In the genomic region with DNA sequence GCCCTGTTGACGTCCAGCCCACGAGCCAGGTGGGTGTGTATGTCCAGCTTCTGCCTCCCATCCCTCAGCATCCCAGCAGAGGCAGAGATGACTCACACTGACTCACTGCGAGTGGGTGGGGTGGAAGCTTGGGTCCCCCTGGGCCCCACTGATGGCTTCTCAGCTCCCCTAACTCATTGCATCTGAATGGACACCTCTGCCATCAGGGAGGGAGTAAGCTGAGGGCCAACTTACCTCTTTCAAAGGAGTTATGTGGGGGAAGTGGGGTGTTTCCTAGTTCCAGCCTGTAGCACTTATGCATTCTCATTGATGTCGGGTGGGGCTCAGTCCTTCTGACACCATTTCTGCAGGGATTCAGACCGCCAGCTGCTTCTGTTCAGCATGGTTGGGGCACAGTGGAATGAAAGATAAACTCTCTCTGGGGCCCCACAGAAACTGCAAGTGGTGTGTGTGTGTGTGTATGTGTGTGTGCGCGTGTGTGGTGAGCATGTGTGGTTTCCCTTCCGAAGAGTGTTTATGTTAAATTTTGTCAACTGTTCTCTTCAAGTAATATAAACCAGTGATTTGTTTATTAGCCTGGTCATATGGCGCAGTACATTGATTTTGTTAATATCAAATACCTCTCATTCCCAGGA, we compare ENCODE assay signal across 2 cellular contexts.
A peak's percentile ranks its signal among the peaks of the same experiment; 100 is the strongest.
TF ChIP-seq lines count a peak whose summit lies in the region.

No MANE protein-coding gene starts in this region.

TF ChIP-seq in A549, 52 proteins besides CTCF, POLR2A, EP300 and RAD21 (continued from another document):
- TF ChIP-seq REST (IDR thresholded peaks at IDR 0.05) (no peak), SMC3 (IDR thresholded peaks at IDR 0.05) (no peak), RARB (CRISPR knock-in tag; IDR thresholded peaks at IDR 0.05) (no peak), CEBPB (IDR thresholded peaks at IDR 0.05) (no peak), ESRRA (IDR thresholded peaks at IDR 0.05; ENCODE audit: borderline replicate concordance, low read length) (no peak), KDM5A (IDR thresholded peaks at IDR 0.05) (no peak), CHD2 (IDR thresholded peaks at IDR 0.05; ENCODE audit: low read length, partially characterized antibody) (no peak), CBX2 (IDR thresholded peaks at IDR 0.05; ENCODE audit: borderline replicate concordance, low read depth) (no peak), FOSL2 (IDR thresholded peaks at IDR 0.05) (0 out of 2 replicates have a peak, but pooled peaks have one; percentile 43), FOSL2 (CRISPR knock-in tag; IDR thresholded peaks at IDR 0.05) (peak; percentile 71), ZC3H11A (IDR thresholded peaks at IDR 0.05) (no peak), ZSCAN20 (CRISPR knock-in tag; IDR thresholded peaks at IDR 0.05) (no peak), CBX8 (IDR thresholded peaks at IDR 0.05) (no peak), HES2 (IDR thresholded peaks at IDR 0.05) (no peak), EHF (CRISPR knock-in tag; IDR thresholded peaks at IDR 0.05) (no peak), HOXB13 (CRISPR knock-in tag; IDR thresholded peaks at IDR 0.05; ENCODE audit: low read depth) (no peak), JUNB (IDR thresholded peaks at IDR 0.05) (peak; percentile 56; the same call in 1 of the 2 replicates)
- TF ChIP-seq, protein P1, sequence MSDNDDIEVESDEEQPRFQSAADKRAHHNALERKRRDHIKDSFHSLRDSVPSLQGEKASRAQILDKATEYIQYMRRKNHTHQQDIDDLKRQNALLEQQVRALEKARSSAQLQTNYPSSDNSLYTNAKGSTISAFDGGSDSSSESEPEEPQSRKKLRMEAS (IDR thresholded peaks at IDR 0.05): 0 out of 2 replicates have a peak, but pooled peaks have one; percentile 19
- TF ChIP-seq, protein P2, sequence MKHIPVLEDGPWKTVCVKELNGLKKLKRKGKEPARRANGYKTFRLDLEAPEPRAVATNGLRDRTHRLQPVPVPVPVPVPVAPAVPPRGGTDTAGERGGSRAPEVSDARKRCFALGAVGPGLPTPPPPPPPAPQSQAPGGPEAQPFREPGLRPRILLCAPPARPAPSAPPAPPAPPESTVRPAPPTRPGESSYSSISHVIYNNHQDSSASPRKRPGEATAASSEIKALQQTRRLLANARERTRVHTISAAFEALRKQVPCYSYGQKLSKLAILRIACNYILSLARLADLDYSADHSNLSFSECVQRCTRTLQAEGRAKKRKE (CRISPR knock-in tag; IDR thresholded peaks at IDR 0.05; ENCODE audit: low read depth): no peak
- TF ChIP-seq, protein P3, sequence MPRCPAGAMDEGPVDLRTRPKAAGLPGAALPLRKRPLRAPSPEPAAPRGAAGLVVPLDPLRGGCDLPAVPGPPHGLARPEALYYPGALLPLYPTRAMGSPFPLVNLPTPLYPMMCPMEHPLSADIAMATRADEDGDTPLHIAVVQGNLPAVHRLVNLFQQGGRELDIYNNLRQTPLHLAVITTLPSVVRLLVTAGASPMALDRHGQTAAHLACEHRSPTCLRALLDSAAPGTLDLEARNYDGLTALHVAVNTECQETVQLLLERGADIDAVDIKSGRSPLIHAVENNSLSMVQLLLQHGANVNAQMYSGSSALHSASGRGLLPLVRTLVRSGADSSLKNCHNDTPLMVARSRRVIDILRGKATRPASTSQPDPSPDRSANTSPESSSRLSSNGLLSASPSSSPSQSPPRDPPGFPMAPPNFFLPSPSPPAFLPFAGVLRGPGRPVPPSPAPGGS (IDR thresholded peaks at IDR 0.05): no peak
- TF ChIP-seq, protein P4, sequence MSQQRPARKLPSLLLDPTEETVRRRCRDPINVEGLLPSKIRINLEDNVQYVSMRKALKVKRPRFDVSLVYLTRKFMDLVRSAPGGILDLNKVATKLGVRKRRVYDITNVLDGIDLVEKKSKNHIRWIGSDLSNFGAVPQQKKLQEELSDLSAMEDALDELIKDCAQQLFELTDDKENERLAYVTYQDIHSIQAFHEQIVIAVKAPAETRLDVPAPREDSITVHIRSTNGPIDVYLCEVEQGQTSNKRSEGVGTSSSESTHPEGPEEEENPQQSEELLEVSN (IDR thresholded peaks at IDR 0.05; ENCODE audit: borderline replicate concordance, low read depth): no peak

TF ChIP-seq in SK-N-SH treated with all-trans-retinoic acid at 6 μM for 48 hours, 23 proteins besides CTCF, POLR2A, EP300 and RAD21 (continued from another document):
- TF ChIP-seq, protein P5, sequence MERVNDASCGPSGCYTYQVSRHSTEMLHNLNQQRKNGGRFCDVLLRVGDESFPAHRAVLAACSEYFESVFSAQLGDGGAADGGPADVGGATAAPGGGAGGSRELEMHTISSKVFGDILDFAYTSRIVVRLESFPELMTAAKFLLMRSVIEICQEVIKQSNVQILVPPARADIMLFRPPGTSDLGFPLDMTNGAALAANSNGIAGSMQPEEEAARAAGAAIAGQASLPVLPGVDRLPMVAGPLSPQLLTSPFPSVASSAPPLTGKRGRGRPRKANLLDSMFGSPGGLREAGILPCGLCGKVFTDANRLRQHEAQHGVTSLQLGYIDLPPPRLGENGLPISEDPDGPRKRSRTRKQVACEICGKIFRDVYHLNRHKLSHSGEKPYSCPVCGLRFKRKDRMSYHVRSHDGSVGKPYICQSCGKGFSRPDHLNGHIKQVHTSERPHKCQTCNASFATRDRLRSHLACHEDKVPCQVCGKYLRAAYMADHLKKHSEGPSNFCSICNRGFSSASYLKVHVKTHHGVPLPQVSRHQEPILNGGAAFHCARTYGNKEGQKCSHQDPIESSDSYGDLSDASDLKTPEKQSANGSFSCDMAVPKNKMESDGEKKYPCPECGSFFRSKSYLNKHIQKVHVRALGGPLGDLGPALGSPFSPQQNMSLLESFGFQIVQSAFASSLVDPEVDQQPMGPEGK (CRISPR knock-in tag; IDR thresholded peaks at IDR 0.05; ENCODE audit: borderline replicate concordance): no peak
- TF ChIP-seq ESRRG (CRISPR knock-in tag; IDR thresholded peaks at IDR 0.05) (no peak), ZC3H10 (CRISPR knock-in tag; IDR thresholded peaks at IDR 0.05) (no peak)
- TF ChIP-seq, protein P6, sequence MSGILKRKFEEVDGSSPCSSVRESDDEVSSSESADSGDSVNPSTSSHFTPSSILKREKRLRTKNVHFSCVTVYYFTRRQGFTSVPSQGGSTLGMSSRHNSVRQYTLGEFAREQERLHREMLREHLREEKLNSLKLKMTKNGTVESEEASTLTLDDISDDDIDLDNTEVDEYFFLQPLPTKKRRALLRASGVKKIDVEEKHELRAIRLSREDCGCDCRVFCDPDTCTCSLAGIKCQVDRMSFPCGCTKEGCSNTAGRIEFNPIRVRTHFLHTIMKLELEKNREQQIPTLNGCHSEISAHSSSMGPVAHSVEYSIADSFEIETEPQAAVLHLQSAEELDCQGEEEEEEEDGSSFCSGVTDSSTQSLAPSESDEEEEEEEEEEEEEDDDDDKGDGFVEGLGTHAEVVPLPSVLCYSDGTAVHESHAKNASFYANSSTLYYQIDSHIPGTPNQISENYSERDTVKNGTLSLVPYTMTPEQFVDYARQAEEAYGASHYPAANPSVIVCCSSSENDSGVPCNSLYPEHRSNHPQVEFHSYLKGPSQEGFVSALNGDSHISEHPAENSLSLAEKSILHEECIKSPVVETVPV (CRISPR knock-in tag; IDR thresholded peaks at IDR 0.05): no peak
